Comparison of ENCODE assay signal across 26 cellular contexts in the genomic region with DNA sequence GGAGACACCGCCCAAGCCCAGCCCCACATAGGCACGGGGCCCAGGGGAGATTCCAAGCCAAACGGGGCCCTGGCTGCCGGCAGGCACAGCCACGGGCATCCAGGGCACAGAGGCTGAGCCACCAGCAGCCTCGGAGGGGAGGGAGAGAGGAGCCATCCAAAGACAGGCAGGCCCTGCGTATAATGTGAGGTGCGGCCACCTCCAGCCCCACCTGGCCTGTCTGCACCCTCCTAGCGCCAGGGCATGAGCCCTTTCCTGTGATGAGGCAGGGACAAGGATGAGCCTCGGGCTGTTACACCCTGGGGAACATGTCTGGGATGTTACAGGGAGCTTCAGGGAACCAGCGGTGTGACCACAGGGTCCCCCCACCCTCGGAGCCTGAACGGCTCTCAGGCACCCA. TPM values are rescaled to one million over a fixed set of nuclear protein-coding genes. Genes with fewer than 3 reads are reported as not detected.
DNase-seq lines count a peak whose midpoint lies in the region; ATAC-seq, FAIRE-seq and TF ChIP-seq lines count a peak whose summit lies in the region.
"Had no signal": no experiment of that assay in that cellular context is flagged by ENCODE, and none has a peak within 500 bp of the region (broad histone marks: within the 10 kb centered on the region; RNA-seq: fewer than 3 reads in every experiment).

No MANE protein-coding gene starts in this region.

- TF ChIP-seq POLR2A in H1 (IDR thresholded peaks at IDR 0.05; ENCODE audit: control extremely low read depth in 1 of 2, low read depth in 2 of 2, low read length in 2 of 2), result no peak

- DNase-seq in Right ventricle myocardium inferior (ENCODE audit: missing footprints), result peak; percentile 42
- no peak for DNase-seq in left cardiac atrium
- no peak for DNase-seq in H1 (ENCODE audit: low read depth in 1 of 2, low spot score in 2 of 2)
- DNase-seq in aorta, result no peak
- DNase-seq in stimulated activated CD4-positive, alpha-beta T cell treated with anti-CD3 and anti-CD28 coated beads, Interleukin-4, amount 100 ng/mL, for 1 hour, result no peak
- DNase-seq: Calu3; CD8-positive, alpha-beta memory T cell; H7; Kasumi-1; NCI-H1092 treated with DMSO at 0.1 percent for 48 hours; NCI-H1436; NCI-H187; NCI-H2081 treated with DMSO at 0.1 percent for 48 hours; NCI-H446 treated with DMSO at 0.1 percent for 48 hours; NCI-H526; NCI-H82; NK-92 treated with Interleukin-12 subunit alpha and Interleukin-12 subunit beta, amount 100 ng/mL, for 24 hours; PC-9; RPMI8226; T-cell had no signal

- no peak for TF ChIP-seq RAD21 in H1 (IDR thresholded peaks at IDR 0.05 in 1 of 2, conservative IDR thresholded peaks at IDR 0.05 in 1 of 2; ENCODE audit: low read depth in 2 of 2, low read length in 2 of 2)

- H3K4ac ChIP-seq in H1 (replicated peaks; ENCODE audit: insufficient read length, low read depth, low read length), result no peak overlapping the region

- H3K9me3 ChIP-seq in HEK293 (ENCODE audit: control insufficient read depth, insufficient read depth, low read depth, low read length) (no peaks in the 10 kb centered on the region), H1 (ENCODE audit: insufficient read depth in 2 of 2, low read depth in 1 of 2, low read length in 1 of 2) (no peaks in the 10 kb centered on the region), aorta (ENCODE audit: control insufficient read depth, low read length) (no peaks in the 10 kb centered on the region)

- H3K4me2 ChIP-seq in H1 (ENCODE audit: insufficient read depth in 1 of 2, low read depth in 2 of 2, low read length in 2 of 2), result no peak overlapping the region
- H3K4me2 ChIP-seq: PC-9 had no signal

- no peaks in the 10 kb centered on the region; the same call in 1 of the 2 replicates for H3K79me1 ChIP-seq in H1 (ENCODE audit: low read depth, low read length)

- ATAC-seq in Right ventricle myocardium inferior (no peak), left cardiac atrium (no peak), aorta (ENCODE audit: low FRiP score) (peak; percentile 10), HG03025 (IDR thresholded peaks at IDR 0.05; ENCODE audit: low FRiP score, unreplicated experiment) (no peak)
- ATAC-seq: T-cell had no signal

- H3K23ac ChIP-seq in H1 (ENCODE audit: insufficient read length), result no peak overlapping the region

- peaks cover 0 to 19% of the 10 kb centered on the region in 2 experiments for H4K20me1 ChIP-seq in H1 (replicated peaks in 1 of 2; ENCODE audit: control insufficient read depth in 1 of 2, insufficient read depth in 2 of 2, low read length in 2 of 2)

- no peak overlapping the region for H3K18ac ChIP-seq in H1 (ENCODE audit: extremely low read depth, low read length)

- no peak overlapping the region for H2BK20ac ChIP-seq in H1 (ENCODE audit: low read length)

- no peak for TF ChIP-seq CTCF in HEK293 (tag by site-specific recombination; IDR thresholded peaks at IDR 0.05)
- TF ChIP-seq CTCF in H1 (IDR thresholded peaks at IDR 0.05; ENCODE audit: control extremely low read depth in 1 of 3, insufficient read depth in 1 of 3, low read depth in 1 of 3, low read length in 3 of 3), result no peak

- no peak overlapping the region for H2BK15ac ChIP-seq in H1 (ENCODE audit: low read length)

- no peak overlapping the region for H3K14ac ChIP-seq in H1 (ENCODE audit: insufficient read length)

- H3K27me3 ChIP-seq in H1 (replicated peaks in 1 of 4; ENCODE audit: control insufficient read depth in 3 of 4, extremely low read depth in 1 of 4, insufficient read depth in 3 of 4, low read length in 3 of 4) (no peaks in the 10 kb centered on the region; a peak in 1 of 7 replicates), aorta (ENCODE audit: control insufficient read depth in 1 of 2, insufficient read depth in 2 of 2, low read length in 1 of 2) (no peaks in the 10 kb centered on the region)

- H3K4me3 ChIP-seq in HEK293 (ENCODE audit: low read depth, low read length) (no peak overlapping the region), H1 (ENCODE audit: extremely low read depth in 1 of 4, insufficient read depth in 2 of 4, low read depth in 3 of 4, low read length in 4 of 4) (no peak overlapping the region), aorta (ENCODE audit: low read length in 2 of 2) (no peak overlapping the region)
- H3K4me3 ChIP-seq: K562, PC-9 had no signal

- no peak overlapping the region for H4K5ac ChIP-seq in H1 (ENCODE audit: insufficient read length, low read depth, low read length)

- H4K8ac ChIP-seq in H1 (ENCODE audit: extremely low read depth, insufficient read depth, low read length), result peak overlapping the region; percentile 21; the same call in 1 of the 2 replicates

- FAIRE-seq in H1 (lab: Jason Lieb, UNC), result no peak
- FAIRE-seq: K562 had no signal

- H3K36me3 ChIP-seq in HEK293 (ENCODE audit: control insufficient read depth in 2 of 2, insufficient read depth in 1 of 2, low read length in 2 of 2) (no peaks in the 10 kb centered on the region), H1 (ENCODE audit: control insufficient read depth in 2 of 4, insufficient read depth in 4 of 4, low read length in 3 of 4) (no peaks in the 10 kb centered on the region; a peak in 1 of 8 replicates), aorta (ENCODE audit: control insufficient read depth in 1 of 2, insufficient read depth in 2 of 2, low read length in 1 of 2) (no peaks in the 10 kb centered on the region)

- no peak overlapping the region for H2BK5ac ChIP-seq in H1 (ENCODE audit: low read depth, low read length)

- CTCF ChIA-PET in HEK293 (lab: Yijun Ruan, JAX) (interaction anchor here (1.1 kb wide), 1 partner anchor 8 kb away, joined by 4 read pairs; no protein-coding TSS in a partner anchor), H1 (lab: Charles Lee; ENCODE audit: partially characterized antibody) (interaction anchor here (0.5 to 2.0 kb wide), 6 partner anchors 13 to 493 kb away, joined by 3 to 8 read pairs (median 4); a partner anchor contains a TSS)

- H4K91ac ChIP-seq in H1 (replicated peaks; ENCODE audit: insufficient read length, low read length), result no peak overlapping the region

- no peak overlapping the region for H3K9ac ChIP-seq in H1 (replicated peaks in 1 of 4; ENCODE audit: extremely low read depth in 1 of 4, low read depth in 3 of 4, low read length in 3 of 4)

- POLR2A ChIA-PET in HEK293 (lab: Yijun Ruan, JAX) (no interaction called here), H1 (lab: Charles Lee; ENCODE audit: partially characterized antibody) (interaction anchor here (0.6 kb wide), 1 partner anchor 47 kb away, joined by 3 read pairs; no protein-coding TSS in a partner anchor)

- TF ChIP-seq EP300 in H1 (IDR thresholded peaks at IDR 0.05; ENCODE audit: borderline replicate concordance in 1 of 2, low read depth in 2 of 2, low read length in 2 of 2), result no peak

- no peak overlapping the region for H2BK120ac ChIP-seq in H1 (replicated peaks; ENCODE audit: low read depth, low read length)

- intact Hi-C loops in Right ventricle myocardium inferior (cut with DNase I), result no loop called here
- intact Hi-C loops in left cardiac atrium (cut with DNase I), result no loop called here
- intact Hi-C loops in aorta (cut with DNase I), result no loop called here

- no peaks in the 10 kb centered on the region for H3K4me1 ChIP-seq in HEK293 (ENCODE audit: control insufficient read depth, insufficient read depth, low read length)
- H3K4me1 ChIP-seq in H1 (replicated peaks in 1 of 4; ENCODE audit: control insufficient read depth in 3 of 4, insufficient read depth in 4 of 4, low read length in 3 of 4), result no peaks in the 10 kb centered on the region; a peak in 1 of 7 replicates
- no peaks in the 10 kb centered on the region for H3K4me1 ChIP-seq in aorta (ENCODE audit: control insufficient read depth in 1 of 2, insufficient read depth in 2 of 2, low read length in 2 of 2)

- no peak overlapping the region for H2BK12ac ChIP-seq in H1 (ENCODE audit: low read depth, low read length)

- peaks cover 23% of the 10 kb centered on the region for H3K23me2 ChIP-seq in H1 (ENCODE audit: low read depth, low read length)

- no peaks in the 10 kb centered on the region for H3K79me2 ChIP-seq in H1 (ENCODE audit: control insufficient read depth in 1 of 2, insufficient read depth in 2 of 2, low read length in 2 of 2)

- H2AFZ ChIP-seq in H1 (ENCODE audit: low read length), result no peak overlapping the region
- H2AFZ ChIP-seq: PC-9 had no signal

- no peak overlapping the region for H2AK5ac ChIP-seq in H1 (ENCODE audit: low read depth, low read length)

- H3K56ac ChIP-seq in H1 (replicated peaks; ENCODE audit: insufficient read length, low read depth, low read length), result no peak overlapping the region

- H3K27ac ChIP-seq in HEK293 (ENCODE audit: extremely low read depth, low read depth, low read length) (no peak overlapping the region), H1 (ENCODE audit: low read depth, low read length) (no peak overlapping the region), aorta (ENCODE audit: low read depth in 1 of 2, low read length in 2 of 2) (no peak overlapping the region)
- H3K27ac ChIP-seq: PC-9 had no signal

- WGBS in H1 (ENCODE audit: extremely low coverage in 1 of 2, insufficient coverage in 1 of 2, insufficient read length in 1 of 2, insufficient replicate concordance in 2 of 2, low coverage in 1 of 2, low lambda C conversion rate in 2 of 2, missing lambda C conversion rate in 1 of 2), 2 experiments, result 95% methylated on average over 10 of the region's 13 CpGs; no CpG with 5 or more reads in 1 of the 2 experiments
- 60 to 66% methylated on average over 13 of the region's 13 CpGs for WGBS in aorta, 2 donors

RNA-seq across cellular contexts. Expression of a gene that starts 1.1 kb away (rescaled TPM):
- not detected for total RNA-seq in Right ventricle myocardium inferior
- total RNA-seq in left cardiac atrium, result not detected
- total RNA-seq in H1 (2021; fragmentation: NEBNext Ultra II Directional; extraction: Animal tissue kit (Norgen Biotek cat#: 25700)), result not detected in 2 replicates
- 0.02 TPM in 2 replicates for polyA plus RNA-seq in H1 (2011; rRNA removed)
- polyA plus RNA-seq in H1 (2011; cell fraction: cytosol; rRNA removed), result 0.01 TPM
- polyA plus RNA-seq in H1 (2011; cell fraction: nucleus; rRNA removed), result 0.07 TPM
- polyA plus RNA-seq in H1 (2012, experiment 1 of 2), result 0.03 TPM in 2 of 4 replicates, not detected in the others
- polyA plus RNA-seq in H1 (2012, experiment 2 of 2), result 0.03 TPM
- polyA plus RNA-seq in H1 (2013, experiment 1 of 2), result 0.02 TPM
- polyA plus RNA-seq in H1 (2013, experiment 2 of 2), result under 0.01 TPM
- 0.06 TPM in 1 of 2 replicates, not detected in the other for polyA minus RNA-seq in H1 (2011; rRNA and poly(A)+ RNA removed)
- not detected for polyA minus RNA-seq in H1 (2011; cell fraction: cytosol; rRNA and poly(A)+ RNA removed)
- polyA minus RNA-seq in H1 (2011; cell fraction: nucleus; rRNA and poly(A)+ RNA removed), result not detected
- total RNA-seq in aorta, result not detected
- polyA plus RNA-seq in aorta, result not detected
- total RNA-seq: A673; CD8-positive, alpha-beta memory T cell; H7; K562; M059J had no signal
- polyA plus RNA-seq: CD14-positive monocyte; CD8-positive, alpha-beta memory T cell; K562 had no signal

RNA-seq across cellular contexts. Expression of a gene that starts 22.4 kb away (rescaled TPM):
- total RNA-seq in Right ventricle myocardium inferior (48.6 TPM), left cardiac atrium (10 to 100 TPM; 55.6 to 58.6 TPM), aorta (10 to 100 TPM; 22.7 to 28.9 TPM)
- 15.7 and 18.0 TPM in 2 replicates for total RNA-seq in H1 (2021; fragmentation: NEBNext Ultra II Directional; extraction: Animal tissue kit (Norgen Biotek cat#: 25700))
- polyA plus RNA-seq in H1 (2011; rRNA removed) (12.8 and 19.8 TPM in 2 replicates), aorta (10 to 100 TPM in 1 of 2 donors, 1 to 10 TPM in 1; 6.9 to 53.7 TPM)
- 13.8 TPM for polyA plus RNA-seq in H1 (2011; cell fraction: cytosol; rRNA removed)
- 39.2 TPM for polyA plus RNA-seq in H1 (2011; cell fraction: nucleus; rRNA removed)
- polyA plus RNA-seq in H1 (2012, experiment 1 of 2), result 9.3 to 15.2 TPM (median 14.5 TPM) in 4 replicates
- polyA plus RNA-seq in H1 (2012, experiment 2 of 2), result 12.0 TPM
- polyA plus RNA-seq in H1 (2013, experiment 1 of 2), result 14.4 TPM
- 13.9 TPM for polyA plus RNA-seq in H1 (2013, experiment 2 of 2)
- polyA minus RNA-seq in H1 (2011; rRNA and poly(A)+ RNA removed), result 3.5 and 4.2 TPM in 2 replicates
- 12.7 TPM for polyA minus RNA-seq in H1 (2011; cell fraction: cytosol; rRNA and poly(A)+ RNA removed)
- 11.2 TPM for polyA minus RNA-seq in H1 (2011; cell fraction: nucleus; rRNA and poly(A)+ RNA removed)

RNA-seq across cellular contexts. Expression of a gene that starts 58.6 kb away (rescaled TPM):
- total RNA-seq in Right ventricle myocardium inferior (40.6 TPM), left cardiac atrium (10 to 100 TPM; 23.2 to 30.6 TPM), aorta (10 to 100 TPM; 15.5 to 18.1 TPM)
- total RNA-seq in H1 (2021; fragmentation: NEBNext Ultra II Directional; extraction: Animal tissue kit (Norgen Biotek cat#: 25700)), result 17.9 and 19.0 TPM in 2 replicates
- polyA plus RNA-seq in H1 (2011; rRNA removed) (11.6 and 13.6 TPM in 2 replicates), aorta (10 to 100 TPM; 12.4 to 14.4 TPM)
- polyA plus RNA-seq in H1 (2011; cell fraction: cytosol; rRNA removed), result 19.7 TPM
- 13.9 TPM for polyA plus RNA-seq in H1 (2011; cell fraction: nucleus; rRNA removed)
- 6.2 to 15.0 TPM (median 13.2 TPM) in 4 replicates for polyA plus RNA-seq in H1 (2012, experiment 1 of 2)
- polyA plus RNA-seq in H1 (2012, experiment 2 of 2), result 11.1 TPM
- 14.6 TPM for polyA plus RNA-seq in H1 (2013, experiment 1 of 2)
- 15.8 TPM for polyA plus RNA-seq in H1 (2013, experiment 2 of 2)
- polyA minus RNA-seq in H1 (2011; rRNA and poly(A)+ RNA removed), result 0.61 and 1.1 TPM in 2 replicates
- polyA minus RNA-seq in H1 (2011; cell fraction: cytosol; rRNA and poly(A)+ RNA removed), result 3.7 TPM
- 10.4 TPM for polyA minus RNA-seq in H1 (2011; cell fraction: nucleus; rRNA and poly(A)+ RNA removed)

RNA-seq across cellular contexts. Expression of a gene that starts 59.4 kb away (rescaled TPM):
- total RNA-seq in Right ventricle myocardium inferior (8.3 TPM), left cardiac atrium (1 to 10 TPM; 6.5 to 6.6 TPM), aorta (1 to 10 TPM; 6.8 to 7.9 TPM)
- total RNA-seq in H1 (2021; fragmentation: NEBNext Ultra II Directional; extraction: Animal tissue kit (Norgen Biotek cat#: 25700)), result 27.5 and 28.6 TPM in 2 replicates
- polyA plus RNA-seq in H1 (2011; rRNA removed) (18.0 and 21.8 TPM in 2 replicates), aorta (1 to 10 TPM; 1.0 to 5.7 TPM)
- polyA plus RNA-seq in H1 (2011; cell fraction: cytosol; rRNA removed), result 20.4 TPM
- 52.2 TPM for polyA plus RNA-seq in H1 (2011; cell fraction: nucleus; rRNA removed)
- polyA plus RNA-seq in H1 (2012, experiment 1 of 2), result 18.2 to 24.6 TPM (median 21.8 TPM) in 4 replicates
- 13.5 TPM for polyA plus RNA-seq in H1 (2012, experiment 2 of 2)
- polyA plus RNA-seq in H1 (2013, experiment 1 of 2), result 27.3 TPM
- polyA plus RNA-seq in H1 (2013, experiment 2 of 2), result 25.5 TPM
- 17.0 and 19.8 TPM in 2 replicates for polyA minus RNA-seq in H1 (2011; rRNA and poly(A)+ RNA removed)
- 10.7 TPM for polyA minus RNA-seq in H1 (2011; cell fraction: cytosol; rRNA and poly(A)+ RNA removed)
- 13.1 TPM for polyA minus RNA-seq in H1 (2011; cell fraction: nucleus; rRNA and poly(A)+ RNA removed)
